ENCODE assay signal across 9 cellular contexts in genomic region chrX:24676403-24677024, GRCh38. TPM values are rescaled to one million over a fixed set of nuclear protein-coding genes. Genes with fewer than 3 reads are reported as not detected.
DNase-seq lines count a peak whose midpoint lies in the region; ATAC-seq, FAIRE-seq and TF ChIP-seq lines count a peak whose summit lies in the region.
"Had no signal": no experiment of that assay in that cellular context is flagged by ENCODE, and none has a peak within 500 bp of the region (broad histone marks: within the 10 kb centered on the region; RNA-seq: fewer than 3 reads in every experiment).

No MANE protein-coding gene starts in this region.

- FAIRE-seq in GM18507 (lab: Jason Lieb, UNC): peak; percentile 56

- no peak overlapping the region for H3K27ac Mint-ChIP-seq in immature natural killer cell

- peak; percentile 62 for TF ChIP-seq CTCF in AG09319 (IDR thresholded peaks at IDR 0.05; ENCODE audit: low read depth, low read length)

- no peak for DNase-seq in AG09319 (ENCODE audit: extremely low read depth, low read depth)
- DNase-seq in GM18507 (ENCODE audit: extremely low spot score, insufficient read length, low read depth): no peak
- peak; percentile 13 for DNase-seq in SW480 (ENCODE audit: low spot score)
- DNase-seq in immature natural killer cell: peak in 2 of 3 donors; percentile 6 to 9
- DNase-seq in SK-N-DZ (ENCODE audit: low spot score): no peak
- no peak for DNase-seq in NCI-H1105 treated with DMSO at 0.1 percent for 48 hours (lab: John Stamatoyannopoulos, UW)
- no peak for DNase-seq in COR-L47 (lab: John Stamatoyannopoulos, UW)

- H3K4me3 Mint-ChIP-seq in immature natural killer cell: no peak overlapping the region
- H3K4me3 Mint-ChIP-seq: central memory CD8-positive, alpha-beta T cell had no signal

- no peaks in the 10 kb centered on the region for H3K9me3 Mint-ChIP-seq in immature natural killer cell
- H3K9me3 Mint-ChIP-seq: central memory CD8-positive, alpha-beta T cell had no signal

- H3K4me1 Mint-ChIP-seq in immature natural killer cell: no peaks in the 10 kb centered on the region
- H3K4me1 Mint-ChIP-seq: central memory CD8-positive, alpha-beta T cell had no signal

- no peak for ATAC-seq in esophagus mucosa

- H3K36me3 Mint-ChIP-seq in immature natural killer cell: no peaks in the 10 kb centered on the region

- H3K27me3 Mint-ChIP-seq in immature natural killer cell (ENCODE audit: low read depth in 3 of 3): peaks cover 2 to 15% (median 8%) of the 10 kb centered on the region in 3 donors
- H3K27me3 Mint-ChIP-seq: central memory CD8-positive, alpha-beta T cell had no signal

RNA-seq across cellular contexts. Expression of gene POLA1, which starts 17.2 kb away (rescaled TPM):
- 1 to 10 TPM; 3.8 to 6.5 (median 3.9) TPM for polyA plus RNA-seq in immature natural killer cell
- polyA plus RNA-seq in SK-N-DZ (2014; cell fraction: cytosol; rRNA removed): 39.7 and 40.3 TPM in 2 replicates
- polyA plus RNA-seq in SK-N-DZ (2014; cell fraction: nucleus; rRNA removed): 20.2 TPM in 2 replicates
- 7.7 TPM for total RNA-seq in esophagus mucosa

RNA-seq across cellular contexts. Expression of gene PCYT1B, which starts 29.4 kb away (rescaled TPM):
- under 1 TPM in 2 of 3 donors, not detected in 1; 0.10 to 0.11 TPM for polyA plus RNA-seq in immature natural killer cell
- 17.7 and 18.6 TPM in 2 replicates for polyA plus RNA-seq in SK-N-DZ (2014; cell fraction: cytosol; rRNA removed)
- polyA plus RNA-seq in SK-N-DZ (2014; cell fraction: nucleus; rRNA removed): 7.2 and 11.9 TPM in 2 replicates
- total RNA-seq in esophagus mucosa: 0.64 TPM

Comparison
In these comparisons a context has a peak if more than half of its experiments do, and no peak if none do; other contexts are left out.
1. DNase-seq: peak in SW480 (single experiment) and immature natural killer cell (2 of 3); none in AG09319 (single experiment), GM18507 (single experiment), SK-N-DZ (single experiment), NCI-H1105 treated with DMSO at 0.1 percent for 48 hours (single experiment) and COR-L47 (single experiment).